In genomic region chr1:226549937-226550670, GRCh38 we compare ENCODE assay signal across 8 cellular contexts. TPM values are rescaled to one million over a fixed set of nuclear protein-coding genes. Genes with fewer than 3 reads are reported as not detected.
A peak's percentile ranks its signal among the peaks of the same experiment; 100 is the strongest.
DNase-seq lines count a peak whose midpoint lies in the region; ATAC-seq and TF ChIP-seq lines count a peak whose summit lies in the region.

No MANE protein-coding gene starts in this region.

- H3K9ac ChIP-seq in mucosa of rectum (ENCODE audit: low read depth in 1 of 2, low read length in 2 of 2): no peak overlapping the region

- TF ChIP-seq EP300 in transverse colon (IDR thresholded peaks at IDR 0.05; ENCODE audit: low read depth): no peak

- peak; percentile 48 for ATAC-seq in HG02798 (IDR thresholded peaks at IDR 0.05; ENCODE audit: poor library complexity, unreplicated experiment)
- ATAC-seq in T-cell (replicated peaks in 1 of 4): peak; percentile 16 to 62 (median 24)
- no peak for ATAC-seq in GM18873 (IDR thresholded peaks at IDR 0.05; ENCODE audit: low FRiP score, unreplicated experiment)

- in situ Hi-C loops in transverse colon (cut with MboI; ENCODE audit: low pct_ligation_motif_present in 1 of 4, low pct_unique_long_range_greater_than_20kb in 1 of 4, low sequenced_read_pairs in 3 of 4): no loop called here

- peak overlapping the region; percentile 74 to 83 (median 76) for H3K4me3 Mint-ChIP-seq in T-cell
- no peak overlapping the region for H3K4me3 Mint-ChIP-seq in endothelial cell (ENCODE audit: unreplicated experiment)

- intact Hi-C loops in transverse colon (cut with DNase I; ENCODE audit: low total_unique reads): loop anchor here (2.0 to 5.0 kb wide), 2 partner anchors 17 to 277 kb away; no protein-coding TSS in a partner anchor

- H3K4me1 ChIP-seq in mucosa of rectum (ENCODE audit: control insufficient read depth in 2 of 2, insufficient read depth in 2 of 2, low read length in 2 of 2) (peaks cover 24 to 26% of the 10 kb centered on the region in 2 donors), transverse colon (peaks cover 8 to 46% (median 40%) of the 10 kb centered on the region in 4 donors)

- H3K9me3 Mint-ChIP-seq in T-cell: no peaks in the 10 kb centered on the region
- no peaks in the 10 kb centered on the region for H3K9me3 Mint-ChIP-seq in endothelial cell (ENCODE audit: unreplicated experiment)

- H3K27me3 Mint-ChIP-seq in T-cell (peaks cover 53 to 72% of the 10 kb centered on the region in 2 donors), endothelial cell (ENCODE audit: unreplicated experiment) (peaks cover 9% of the 10 kb centered on the region)

- no peaks in the 10 kb centered on the region for H3K36me3 Mint-ChIP-seq in T-cell
- no peaks in the 10 kb centered on the region for H3K36me3 Mint-ChIP-seq in endothelial cell (ENCODE audit: low read depth, unreplicated experiment)

- WGBS in transverse colon (ENCODE audit: low coverage in 1 of 2), 2 donors: 0 to 5% methylated on average over 2 to 21 of the region's 21 CpGs

- no peaks in the 10 kb centered on the region for H3K36me3 ChIP-seq in mucosa of rectum (ENCODE audit: control insufficient read depth in 2 of 2, insufficient read depth in 2 of 2, low read length in 2 of 2)
- H3K36me3 ChIP-seq in transverse colon: no peaks in the 10 kb centered on the region

- H3K27ac Mint-ChIP-seq in T-cell (peak overlapping the region in 1 of 2 donors; percentile 41), endothelial cell (ENCODE audit: unreplicated experiment) (no peak overlapping the region)

- H3K4me1 Mint-ChIP-seq in T-cell (peaks cover 16 to 21% (median 18%) of the 10 kb centered on the region in 3 donors), endothelial cell (ENCODE audit: unreplicated experiment) (no peaks in the 10 kb centered on the region)

- TF ChIP-seq CTCF in endothelial cell (IDR thresholded peaks at IDR 0.05; ENCODE audit: unreplicated experiment) (peak; percentile 13), transverse colon (IDR thresholded peaks at IDR 0.05) (peak in 2 of 5 experiments; percentile 4 to 25)

- H3K4me3 ChIP-seq in mucosa of rectum (ENCODE audit: low read length in 2 of 2) (peak overlapping the region; percentile 45 to 52), transverse colon (peak overlapping the region in 3 of 4 donors; percentile 43 to 65 (median 53))

- DNase-seq in DMS114 treated with DMSO at 0.1 percent for 48 hours (lab: John Stamatoyannopoulos, UW; ENCODE audit: unreplicated experiment) (peak; percentile 23), T-cell (peak in 8 of 34 experiments; percentile 11 to 21 (median 18)), endothelial cell (ENCODE audit: low spot score) (peak; percentile 32), transverse colon (peak; percentile 59), GF-D8 (lab: John Stamatoyannopoulos, UW) (no peak)

- no peak for TF ChIP-seq POLR2A in transverse colon (IDR thresholded peaks at IDR 0.05)

- CTCF ChIA-PET in T-cell (lab: Charles Lee): interaction anchor here (0.6 to 1.1 kb wide), 4 partner anchors 59 to 374 kb away, joined by 3 to 5 read pairs (median 4); no protein-coding TSS in a partner anchor

- POLR2A ChIA-PET in T-cell (lab: Charles Lee): interaction anchor here (0.7 kb wide), 2 partner anchors 347 to 1972 kb away, joined by 3 read pairs; no protein-coding TSS in a partner anchor

- H3K27ac ChIP-seq in mucosa of rectum (ENCODE audit: low read depth in 2 of 2, low read length in 2 of 2): peak overlapping the region in 1 of 2 donors; percentile 35
- H3K27ac ChIP-seq in transverse colon: peak overlapping the region; percentile 36 to 81 (median 73)

- H3K9me3 ChIP-seq in mucosa of rectum (ENCODE audit: control insufficient read depth in 2 of 2, low read length in 2 of 2): no peaks in the 10 kb centered on the region
- H3K9me3 ChIP-seq in transverse colon: no peaks in the 10 kb centered on the region

- H3K27me3 ChIP-seq in mucosa of rectum (ENCODE audit: control insufficient read depth in 2 of 2, insufficient read depth in 2 of 2, low read length in 2 of 2) (peaks cover 3 to 14% of the 10 kb centered on the region in 2 donors), transverse colon (peaks cover 28% of the 10 kb centered on the region)

RNA-seq across cellular contexts. Expression of gene STUM, which starts 1.5 kb away (rescaled TPM):
- under 1 TPM in 1 of 5 donors, not detected in 4; 0.10 TPM for total RNA-seq in T-cell
- total RNA-seq in endothelial cell (ENCODE audit: unreplicated experiment): 0.08 TPM
- 1 to 10 TPM; 1.4 to 4.1 (median 3.3) TPM for total RNA-seq in transverse colon
